Comparison of ENCODE assay signal across 1 cellular context in genomic region chr17:55442462-55442861, GRCh38.
TF ChIP-seq lines count a peak whose summit lies in the region.

No MANE protein-coding gene starts in this region.

TF ChIP-seq in HepG2, 621 proteins besides CTCF, POLR2A, EP300 and RAD21 (continued from another document):
- TF ChIP-seq THAP9 (CRISPR knock-in tag; IDR thresholded peaks at IDR 0.05; ENCODE audit: borderline replicate concordance) (no peak), ZBTB38 (CRISPR knock-in tag; IDR thresholded peaks at IDR 0.05) (0 out of 2 replicates have a peak, but pooled peaks have one; percentile 33), ZBTB42 (CRISPR knock-in tag; IDR thresholded peaks at IDR 0.05) (no peak), ZNF569 (CRISPR knock-in tag; IDR thresholded peaks at IDR 0.05; ENCODE audit: borderline replicate concordance) (no peak), HNF1A (IDR thresholded peaks at IDR 0.05; ENCODE audit: low read depth) (0 out of 2 replicates have a peak, but pooled peaks have one; percentile 7), HNF1A (CRISPR knock-in tag; IDR thresholded peaks at IDR 0.05; ENCODE audit: borderline replicate concordance) (no peak), AHDC1 (CRISPR knock-in tag; IDR thresholded peaks at IDR 0.05; ENCODE audit: borderline replicate concordance) (0 out of 2 replicates have a peak, but pooled peaks have one; percentile 10), SNAPC2 (CRISPR knock-in tag; IDR thresholded peaks at IDR 0.05) (no peak), LCORL (IDR thresholded peaks at IDR 0.05) (no peak), LCORL (CRISPR knock-in tag; IDR thresholded peaks at IDR 0.05) (0 out of 2 replicates have a peak, but pooled peaks have one; percentile 4), ELK4 (CRISPR knock-in tag; IDR thresholded peaks at IDR 0.05; ENCODE audit: borderline replicate concordance) (no peak), PAWR (CRISPR knock-in tag; IDR thresholded peaks at IDR 0.05; ENCODE audit: borderline replicate concordance) (no peak)
